ENCODE assay signal across 1 cellular context in the genomic region with DNA sequence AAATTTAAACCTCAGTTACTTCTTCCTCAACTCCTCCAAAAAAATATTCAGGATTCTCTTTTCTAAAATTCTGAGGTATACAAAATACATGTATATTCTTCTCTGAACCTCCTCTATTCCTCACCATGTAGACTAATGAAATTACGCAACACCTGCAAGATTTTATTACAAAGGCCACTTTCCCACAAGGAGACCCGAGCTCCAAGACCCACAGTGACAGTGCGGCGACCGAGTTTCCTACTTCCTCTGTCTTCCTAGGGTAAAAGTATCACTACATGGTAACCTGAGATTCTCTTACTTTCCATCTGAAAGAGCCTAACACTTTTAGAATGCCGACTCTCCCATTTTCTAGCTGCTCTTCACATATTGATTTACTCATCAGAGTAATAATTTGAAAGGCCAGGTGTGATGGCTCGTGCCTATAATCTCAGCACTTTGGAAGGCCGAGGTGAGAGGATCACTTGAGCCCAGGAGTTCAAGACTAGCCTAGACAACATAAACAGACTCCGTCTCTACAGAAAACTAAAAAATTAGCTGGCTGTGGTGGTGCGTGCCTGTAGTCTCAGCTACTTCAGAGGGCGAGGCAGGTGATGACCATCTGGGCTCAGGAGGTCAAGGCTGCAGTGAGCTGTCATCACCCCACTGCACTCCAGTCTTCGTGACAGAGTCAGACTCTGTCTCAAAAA.
TF ChIP-seq lines count a peak whose summit lies in the region.

No MANE protein-coding gene starts in this region.

TF ChIP-seq in IMR-90, 13 proteins besides CTCF, POLR2A, EP300 and RAD21:
- TF ChIP-seq MAZ (IDR thresholded peaks at IDR 0.05; ENCODE audit: borderline replicate concordance, low read depth, low read length): no peak
- no peak for TF ChIP-seq NFE2L2 (IDR thresholded peaks at IDR 0.05; ENCODE audit: low read depth, low read length)
- TF ChIP-seq CEBPB (IDR thresholded peaks at IDR 0.05; ENCODE audit: low read depth, low read length): peak; percentile 92
TF ChIP-seq in IMR-90: peak in this region for 1.
